ENCODE assay signal across 10 cellular contexts in genomic region chr19:17861542-17862402, GRCh38. TPM values are rescaled to one million over a fixed set of nuclear protein-coding genes. Genes with fewer than 3 reads are reported as not detected.
DNase-seq lines count a peak whose midpoint lies in the region; ATAC-seq, FAIRE-seq and TF ChIP-seq lines count a peak whose summit lies in the region.
"Had no signal": no experiment of that assay in that cellular context is flagged by ENCODE, and none has a peak within 500 bp of the region (broad histone marks: within the 10 kb centered on the region; RNA-seq: fewer than 3 reads in every experiment).

No MANE protein-coding gene starts in this region.

- TF ChIP-seq CTCF in OCI-LY7 (conservative IDR thresholded peaks at IDR 0.05; ENCODE audit: low read length) (no peak), transverse colon (IDR thresholded peaks at IDR 0.05) (no peak), vagina (IDR thresholded peaks at IDR 0.05) (no peak)

- no peak for TF ChIP-seq EP300 in transverse colon (IDR thresholded peaks at IDR 0.05; ENCODE audit: low read depth)

- no peak overlapping the region for H3K23ac ChIP-seq in trophoblast cell (ENCODE audit: low read length)

- H3K79me1 ChIP-seq in trophoblast cell (ENCODE audit: low read length) = peaks cover 4% of the 10 kb centered on the region

- no peak for FAIRE-seq in GM12891 (lab: Jason Lieb, UNC)

- BruUV-seq in OCI-LY7 (replicated peaks; lab: Mats Ljungman, UMichigan) = no TSS peak

- peak overlapping the region; percentile 96 for H3K4me2 ChIP-seq in OCI-LY7 (ENCODE audit: low read length)
- peak overlapping the region; percentile 21 for H3K4me2 ChIP-seq in trophoblast cell (ENCODE audit: low read length)

- H3K79me2 ChIP-seq in OCI-LY7 (ENCODE audit: insufficient read depth, low read depth, low read length) = peaks cover 28% of the 10 kb centered on the region
- peaks cover 19% of the 10 kb centered on the region for H3K79me2 ChIP-seq in trophoblast cell (ENCODE audit: control insufficient read depth, insufficient read depth, low read length, poor library complexity)

- peaks cover 56% of the 10 kb centered on the region for H3K36me3 ChIP-seq in OCI-LY7 (ENCODE audit: insufficient read depth, low read length)
- H3K36me3 ChIP-seq in endocrine pancreas (ENCODE audit: control insufficient read depth, insufficient read depth, low read length) = peaks cover 3% of the 10 kb centered on the region
- H3K36me3 ChIP-seq in trophoblast cell (ENCODE audit: control insufficient read depth in 1 of 2, insufficient read depth in 2 of 2, low read length in 2 of 2) = peaks cover 35 to 41% of the 10 kb centered on the region in 2 experiments
- H3K36me3 ChIP-seq in transverse colon = peaks cover 0 to 23% (median 10%) of the 10 kb centered on the region in 4 donors
- peaks cover 3 to 32% of the 10 kb centered on the region in 2 donors for H3K36me3 ChIP-seq in vagina

- H2AK5ac ChIP-seq in trophoblast cell (ENCODE audit: low read length) = no peak overlapping the region

- no peak for DNase-seq in GM12891 (ENCODE audit: insufficient read length, low spot score)
- no peak for DNase-seq in OCI-LY7 (ENCODE audit: low spot score)
- DNase-seq in trophoblast cell = no peak
- no peak for DNase-seq in transverse colon
- DNase-seq in vagina (ENCODE audit: extremely low spot score in 2 of 2) = no peak
- DNase-seq in DMS153 treated with DMSO at 0.1 percent for 48 hours (lab: John Stamatoyannopoulos, UW; ENCODE audit: unreplicated experiment) = no peak
- DNase-seq: NCI-H2107 had no signal

- H3K4me3 ChIP-seq in OCI-LY7 (ENCODE audit: low read depth, low read length, poor library complexity, severe bottlenecking) (peak overlapping the region; percentile 90), endocrine pancreas (ENCODE audit: control insufficient read depth, insufficient read depth, low read length) (no peak overlapping the region), trophoblast cell (ENCODE audit: low read depth, low read length) (no peak overlapping the region), transverse colon (peak overlapping the region in 1 of 4 donors; percentile 89), vagina (peak overlapping the region in 1 of 2 donors; percentile 77)

- in situ Hi-C loops in transverse colon (cut with MboI; ENCODE audit: low pct_ligation_motif_present in 1 of 4, low pct_unique_long_range_greater_than_20kb in 1 of 4, low sequenced_read_pairs in 3 of 4) = loop anchor here in 2 of 4 donors (10.0 to 25.0 kb wide), 3 partner anchors 126 to 149 kb away; partner anchors contain the start of gene MAP1S (in 1 of the 2)

- peak overlapping the region; percentile 64 for H3K18ac ChIP-seq in trophoblast cell (ENCODE audit: low read length)

- H4K20me1 ChIP-seq in OCI-LY7 (ENCODE audit: insufficient read depth, low read length) = peaks cover 21% of the 10 kb centered on the region

- ATAC-seq in GM19397 (IDR thresholded peaks at IDR 0.05; ENCODE audit: unreplicated experiment) = no peak

- peak overlapping the region; percentile 42 for H3K9ac ChIP-seq in endocrine pancreas (ENCODE audit: control insufficient read depth, insufficient read depth, low read length)
- peak overlapping the region; percentile 43 for H3K9ac ChIP-seq in trophoblast cell (ENCODE audit: low read length)

- TF ChIP-seq POLR2A in GM12891 (IDR thresholded peaks at IDR 0.05; ENCODE audit: low read depth, low read length) = 0 out of 2 replicates have a peak, but pooled peaks have one; percentile 43
- no peak for TF ChIP-seq POLR2A in transverse colon (IDR thresholded peaks at IDR 0.05)
- TF ChIP-seq POLR2A in vagina (IDR thresholded peaks at IDR 0.05) = no peak

- no CpG with 5 or more reads among the region's 23 CpGs for WGBS in trophoblast cell (ENCODE audit: extremely low coverage, insufficient coverage, insufficient read length)
- whole genome bisulfite sequencing in transverse colon (ENCODE audit: low coverage in 1 of 2), 2 donors = 52 to 72% methylated on average over 2 to 23 of the region's 23 CpGs

- no peaks in the 10 kb centered on the region for H3K9me3 ChIP-seq in OCI-LY7 (ENCODE audit: low read length)
- H3K9me3 ChIP-seq in endocrine pancreas (ENCODE audit: control insufficient read depth, low read length) = no peaks in the 10 kb centered on the region
- peaks cover 2% of the 10 kb centered on the region for H3K9me3 ChIP-seq in trophoblast cell (ENCODE audit: insufficient read depth, low read depth, low read length)
- no peaks in the 10 kb centered on the region for H3K9me3 ChIP-seq in transverse colon
- no peaks in the 10 kb centered on the region for H3K9me3 ChIP-seq in vagina

- no peak overlapping the region for H4K8ac ChIP-seq in trophoblast cell (ENCODE audit: low read depth, low read length)

- H3K27ac ChIP-seq in OCI-LY7 (ENCODE audit: low read depth, low read length, poor library complexity, severe bottlenecking) = peak overlapping the region; percentile 65
- H3K27ac ChIP-seq in trophoblast cell (ENCODE audit: low read depth, low read length) = no peak overlapping the region
- peak overlapping the region in 1 of 4 donors; percentile 10 for H3K27ac ChIP-seq in transverse colon
- no peak overlapping the region for H3K27ac ChIP-seq in vagina

- H2BK5ac ChIP-seq in trophoblast cell (ENCODE audit: low read depth, low read length, poor library complexity) = no peak overlapping the region

- CTCF ChIA-PET in OCI-LY7 (lab: Charles Lee; ENCODE audit: unreplicated experiment) = no interaction called here

- no peaks in the 10 kb centered on the region for H3K9me2 ChIP-seq in OCI-LY7 (ENCODE audit: insufficient read depth, low read length)

- POLR2A ChIA-PET in OCI-LY7 (lab: Charles Lee) = interaction anchor here (1.0 to 1.7 kb wide), 2 partner anchors 9 to 71 kb away, joined by 3 read pairs; partner anchors contain the start of gene CCDC124

- no peak overlapping the region for H2BK12ac ChIP-seq in trophoblast cell (ENCODE audit: low read length)

- no peak overlapping the region for H3K14ac ChIP-seq in trophoblast cell (ENCODE audit: low read length)

- H3K4me1 ChIP-seq in OCI-LY7 (ENCODE audit: insufficient read depth, low read length, poor library complexity, severe bottlenecking) = peaks cover 36% of the 10 kb centered on the region
- H3K4me1 ChIP-seq in endocrine pancreas (ENCODE audit: control insufficient read depth, insufficient read depth, low read length) = no peaks in the 10 kb centered on the region
- H3K4me1 ChIP-seq in trophoblast cell (ENCODE audit: control insufficient read depth in 1 of 2, insufficient read depth in 2 of 2, low read length in 2 of 2) = peaks cover 0 to 12% of the 10 kb centered on the region in 2 experiments
- peaks cover 9 to 58% (median 32%) of the 10 kb centered on the region in 4 donors for H3K4me1 ChIP-seq in transverse colon
- H3K4me1 ChIP-seq in vagina = peaks cover 17% of the 10 kb centered on the region

- H2AFZ ChIP-seq in OCI-LY7 (ENCODE audit: low read length) (no peak overlapping the region), trophoblast cell (ENCODE audit: insufficient read depth, low read length, poor library complexity) (peak overlapping the region; percentile 17)

- peak overlapping the region; percentile 52 for H3K4ac ChIP-seq in trophoblast cell (ENCODE audit: low read depth, low read length)

- H3K27me3 ChIP-seq in endocrine pancreas (ENCODE audit: control insufficient read depth, insufficient read depth, low read length) = no peaks in the 10 kb centered on the region
- H3K27me3 ChIP-seq in trophoblast cell (ENCODE audit: insufficient read depth, low read length) = no peaks in the 10 kb centered on the region
- H3K27me3 ChIP-seq in transverse colon = no peaks in the 10 kb centered on the region
- H3K27me3 ChIP-seq in vagina = no peaks in the 10 kb centered on the region

- no peak overlapping the region for H4K12ac ChIP-seq in trophoblast cell (ENCODE audit: low read depth, low read length)

- H4K91ac ChIP-seq in trophoblast cell (ENCODE audit: low read depth, low read length) = no peak overlapping the region

- H2BK120ac ChIP-seq in trophoblast cell (ENCODE audit: insufficient read depth, low read length, poor library complexity) = no peak overlapping the region

- intact Hi-C loops in OCI-LY7 (cut with micrococcal nuclease; ENCODE audit: unreplicated experiment) = no loop called here
- intact Hi-C loops in transverse colon (cut with DNase I; ENCODE audit: low total_unique reads) = no loop called here
- intact Hi-C loops in vagina (cut with DNase I) = loop anchor here (5.0 to 10.0 kb wide), 2 partner anchors 71 to 133 kb away; partner anchors contain the start of gene CCDC124

TF ChIP-seq in GM12891, 5 proteins besides CTCF, POLR2A, EP300 and RAD21:
- TF ChIP-seq POLR2AphosphoS5 (IDR thresholded peaks at IDR 0.05; ENCODE audit: low read depth, low read length) = no peak; the same call in 1 of the 2 replicates
- no peak for TF ChIP-seq SPI1 (IDR thresholded peaks at IDR 0.05; ENCODE audit: low read depth, low read length)
- TF ChIP-seq PAX5 (IDR thresholded peaks at IDR 0.05; ENCODE audit: insufficient read depth, low read length, severe bottlenecking) = no peak
- TF ChIP-seq TAF1 (IDR thresholded peaks at IDR 0.05; ENCODE audit: low read depth, low read length) = no peak
- TF ChIP-seq POU2F2 (IDR thresholded peaks at IDR 0.05; ENCODE audit: low read depth, low read length) = no peak

RNA-seq across cellular contexts. Expression of gene RPL18A, which starts 2.1 kb away (rescaled TPM):
- 5,111 TPM for polyA plus RNA-seq in GM12891 (2012; ENCODE audit: low read depth, missing spikeins)
- 2,643 and 3,019 TPM in 2 replicates for total RNA-seq in OCI-LY7 (2014; rRNA removed; shearing (Covaris generic))
- total RNA-seq in OCI-LY7 (2022) = 3,145 and 3,253 TPM in 2 replicates
- polyA plus RNA-seq in trophoblast cell (2013) = 1,931 and 1,990 TPM in 2 replicates
- total RNA-seq in transverse colon = 1,000 to 10,000 TPM in 3 of 4 donors, 100 to 1,000 TPM in 1; 727 to 1,372 (median 1,071) TPM
- 1,768 TPM for total RNA-seq in vagina

RNA-seq across cellular contexts. Expression of gene SLC5A5, which starts 10.0 kb away (rescaled TPM):
- polyA plus RNA-seq in GM12891 (2012; ENCODE audit: low read depth, missing spikeins) = 0.14 TPM
- total RNA-seq in OCI-LY7 (2014; rRNA removed; shearing (Covaris generic)) = 0.03 TPM in 1 of 2 replicates, not detected in the other
- total RNA-seq in OCI-LY7 (2022) (not detected in 2 replicates), transverse colon (not detected), vagina (not detected)
- polyA plus RNA-seq in trophoblast cell (2013) = 0.01 TPM in 2 replicates
- total RNA-seq: pulmonary artery endothelial cell had no signal

RNA-seq across cellular contexts. Expression of gene JAK3, which starts 14.0 kb away (rescaled TPM):
- 19.1 TPM for polyA plus RNA-seq in GM12891 (2012; ENCODE audit: low read depth, missing spikeins)
- 9.4 and 14.0 TPM in 2 replicates for total RNA-seq in OCI-LY7 (2014; rRNA removed; shearing (Covaris generic))
- 24.4 and 25.3 TPM in 2 replicates for total RNA-seq in OCI-LY7 (2022)
- 0.26 and 0.29 TPM in 2 replicates for polyA plus RNA-seq in trophoblast cell (2013)
- 10 to 100 TPM in 1 of 4 donors, 1 to 10 TPM in 3; 2.3 to 22.1 (median 8.5) TPM for total RNA-seq in transverse colon
- 10.8 TPM for total RNA-seq in vagina

RNA-seq across cellular contexts. Expression of gene INSL3, which starts 40.5 kb away (rescaled TPM):
- polyA plus RNA-seq in GM12891 (2012; ENCODE audit: low read depth, missing spikeins) = 3.8 TPM
- 0.25 TPM in 1 of 2 replicates, not detected in the other for total RNA-seq in OCI-LY7 (2014; rRNA removed; shearing (Covaris generic))
- total RNA-seq in OCI-LY7 (2022) (0.38 TPM in 1 of 2 replicates, not detected in the other), transverse colon (not detected), vagina (not detected)
- polyA plus RNA-seq in trophoblast cell (2013) = 0.08 and 0.10 TPM in 2 replicates
- total RNA-seq: pulmonary artery endothelial cell had no signal
